1 cellular context compared by ENCODE assay signal in genomic region chr5:53936481-53937352, GRCh38.
TF ChIP-seq lines count a peak whose summit lies in the region.

No MANE protein-coding gene starts in this region.

TF ChIP-seq in H1, 55 proteins besides CTCF, POLR2A, EP300 and RAD21:
- TF ChIP-seq GTF2F1 (IDR thresholded peaks at IDR 0.05; ENCODE audit: borderline replicate concordance, low read depth, low read length): no peak
